16 cellular contexts compared by ENCODE assay signal in the genomic region with DNA sequence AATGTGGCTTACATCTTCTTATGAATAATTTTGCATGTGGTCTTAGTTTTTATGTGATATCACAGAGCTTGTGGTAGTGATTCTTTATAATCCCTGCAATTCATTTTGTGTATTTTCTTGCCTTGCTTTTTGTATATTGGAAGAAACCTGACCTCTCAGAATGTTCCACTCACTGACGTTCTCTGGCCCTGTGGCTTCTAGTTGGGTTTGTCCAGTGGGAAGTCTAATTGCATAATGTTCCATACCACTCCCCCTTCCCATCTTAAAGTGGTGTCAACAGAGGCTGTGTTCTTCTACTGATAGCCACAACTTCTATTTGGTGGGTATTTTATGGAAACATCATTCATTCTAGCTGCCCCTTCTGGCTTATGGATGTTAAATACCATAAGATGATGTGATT.
DNase-seq lines count a peak whose midpoint lies in the region; ATAC-seq and TF ChIP-seq lines count a peak whose summit lies in the region.
"Had no signal": no experiment of that assay in that cellular context is flagged by ENCODE, and none has a peak within 500 bp of the region (broad histone marks: within the 10 kb centered on the region; RNA-seq: fewer than 3 reads in every experiment).

No MANE protein-coding gene starts in this region.

- H3K4me1 ChIP-seq in left ventricle myocardium inferior (no peaks in the 10 kb centered on the region), right atrium auricular region (no peaks in the 10 kb centered on the region), aorta (ENCODE audit: control insufficient read depth in 1 of 2, insufficient read depth in 2 of 2, low read length in 2 of 2) (no peaks in the 10 kb centered on the region)
- H3K4me1 ChIP-seq: BLaER1 treated with 17β-estradiol and CSF1 and Interleukin-3, amounts not matched to agents 10 nM and 100 nM had no signal

- H3K9me3 ChIP-seq in left ventricle myocardium inferior (replicated peaks) (peaks cover 12% of the 10 kb centered on the region), right atrium auricular region (peaks cover 0 to 10% of the 10 kb centered on the region in 2 donors), aorta (ENCODE audit: control insufficient read depth, low read length) (peaks cover 4% of the 10 kb centered on the region), WERI-Rb-1 (ENCODE audit: severe bottlenecking) (peaks cover 20% of the 10 kb centered on the region)

- ATAC-seq in left ventricle myocardium superior, result peak; percentile 75
- peak; percentile 87 for ATAC-seq in sciatic nerve
- ATAC-seq in aorta (ENCODE audit: low FRiP score), result peak; percentile 65
- ATAC-seq in activated T-helper 17 cell treated with anti-CD3 and anti-CD28 coated beads, Interleukin-2, amount 50 U/mL, for 72 hours (replicated peaks), result no peak
- ATAC-seq: GM23338, HepG2 had no signal

- no peak overlapping the region for H3K27ac Mint-ChIP-seq in activated T-helper 17 cell treated with anti-CD3 and anti-CD28 coated beads, Interleukin-2, amount 50 U/mL, for 72 hours
- H3K27ac Mint-ChIP-seq: GM23338 had no signal

- DNase-seq in left ventricle myocardium inferior (no peak), right atrium auricular region (ENCODE audit: low spot score) (no peak), left ventricle myocardium superior (no peak), sciatic nerve (ENCODE audit: low spot score) (no peak), aorta (no peak), inferior parietal cortex (ENCODE audit: extremely low spot score) (no peak), WERI-Rb-1 (no peak)
- DNase-seq: ACHN; Calu3; CD4-positive, CD25-positive, alpha-beta regulatory T cell; DMS 273 treated with DMSO at 0.1 percent for 48 hours; H7 had no signal

- H3K36me3 Mint-ChIP-seq in activated T-helper 17 cell treated with anti-CD3 and anti-CD28 coated beads, Interleukin-2, amount 50 U/mL, for 72 hours (ENCODE audit: low read depth), result peaks cover 7% of the 10 kb centered on the region

- intact Hi-C loops in left ventricle myocardium inferior (cut with micrococcal nuclease), result no loop called here
- intact Hi-C loops in left ventricle myocardium superior (cut with micrococcal nuclease), result no loop called here
- intact Hi-C loops in sciatic nerve (cut with DNase I), result no loop called here
- intact Hi-C loops in aorta (cut with DNase I), result no loop called here

- 76 to 92% methylated on average over 1 of the region's 1 CpG for WGBS in aorta, 2 donors

- H3K4me3 ChIP-seq in left ventricle myocardium inferior, result no peak overlapping the region
- no peak overlapping the region for H3K4me3 ChIP-seq in right atrium auricular region
- no peak overlapping the region for H3K4me3 ChIP-seq in aorta (ENCODE audit: low read length in 2 of 2)
- H3K4me3 ChIP-seq in WERI-Rb-1 (ENCODE audit: low read depth, low read length), result no peak overlapping the region
- H3K4me3 ChIP-seq: BLaER1 treated with 17β-estradiol and CSF1 and Interleukin-3, amounts not matched to agents 10 nM and 100 nM; GM23338 had no signal

- no peaks in the 10 kb centered on the region for H3K36me3 ChIP-seq in left ventricle myocardium inferior
- no peaks in the 10 kb centered on the region for H3K36me3 ChIP-seq in right atrium auricular region
- H3K36me3 ChIP-seq in aorta (ENCODE audit: control insufficient read depth in 1 of 2, insufficient read depth in 2 of 2, low read length in 1 of 2), result no peaks in the 10 kb centered on the region
- no peaks in the 10 kb centered on the region; the same call in 1 of the 2 replicates for H3K36me3 ChIP-seq in WERI-Rb-1

- no peak overlapping the region for H3K4me3 Mint-ChIP-seq in activated T-helper 17 cell treated with anti-CD3 and anti-CD28 coated beads, Interleukin-2, amount 50 U/mL, for 72 hours
- H3K4me3 Mint-ChIP-seq: GM23338 had no signal

- TF ChIP-seq CTCF in left ventricle myocardium inferior (IDR thresholded peaks at IDR 0.05; ENCODE audit: borderline replicate concordance), result no peak
- TF ChIP-seq CTCF in right atrium auricular region (IDR thresholded peaks at IDR 0.05), result no peak
- TF ChIP-seq CTCF in WERI-Rb-1 (IDR thresholded peaks at IDR 0.05; ENCODE audit: low read depth, low read length), result no peak

- no peaks in the 10 kb centered on the region for H3K4me1 Mint-ChIP-seq in activated T-helper 17 cell treated with anti-CD3 and anti-CD28 coated beads, Interleukin-2, amount 50 U/mL, for 72 hours
- H3K4me1 Mint-ChIP-seq: GM23338 had no signal

- H3K27ac ChIP-seq in left ventricle myocardium inferior (replicated peaks), result peak overlapping the region; percentile 25
- H3K27ac ChIP-seq in right atrium auricular region, result peak overlapping the region in 1 of 2 donors; percentile 21
- no peak overlapping the region for H3K27ac ChIP-seq in aorta (ENCODE audit: low read depth in 1 of 2, low read length in 2 of 2)
- no peak overlapping the region for H3K27ac ChIP-seq in WERI-Rb-1
- H3K27ac ChIP-seq: BLaER1 treated with 17β-estradiol and CSF1 and Interleukin-3, amounts not matched to agents 10 nM and 100 nM had no signal

- H3K27me3 ChIP-seq in left ventricle myocardium inferior (ENCODE audit: low read depth), result no peaks in the 10 kb centered on the region
- no peaks in the 10 kb centered on the region for H3K27me3 ChIP-seq in right atrium auricular region
- H3K27me3 ChIP-seq in aorta (ENCODE audit: control insufficient read depth in 1 of 2, insufficient read depth in 2 of 2, low read length in 1 of 2), result no peaks in the 10 kb centered on the region
- no peaks in the 10 kb centered on the region for H3K27me3 ChIP-seq in WERI-Rb-1 (ENCODE audit: insufficient read depth, low read depth, severe bottlenecking)
- H3K27me3 ChIP-seq: BLaER1 treated with 17β-estradiol and CSF1 and Interleukin-3, amounts not matched to agents 10 nM and 100 nM had no signal

- no peaks in the 10 kb centered on the region for H3K27me3 Mint-ChIP-seq in activated T-helper 17 cell treated with anti-CD3 and anti-CD28 coated beads, Interleukin-2, amount 50 U/mL, for 72 hours
- H3K27me3 Mint-ChIP-seq: CD4-positive, CD25-positive, alpha-beta regulatory T cell had no signal

- peaks cover 13% of the 10 kb centered on the region for H3K9me3 Mint-ChIP-seq in activated T-helper 17 cell treated with anti-CD3 and anti-CD28 coated beads, Interleukin-2, amount 50 U/mL, for 72 hours
